In the genomic region with DNA sequence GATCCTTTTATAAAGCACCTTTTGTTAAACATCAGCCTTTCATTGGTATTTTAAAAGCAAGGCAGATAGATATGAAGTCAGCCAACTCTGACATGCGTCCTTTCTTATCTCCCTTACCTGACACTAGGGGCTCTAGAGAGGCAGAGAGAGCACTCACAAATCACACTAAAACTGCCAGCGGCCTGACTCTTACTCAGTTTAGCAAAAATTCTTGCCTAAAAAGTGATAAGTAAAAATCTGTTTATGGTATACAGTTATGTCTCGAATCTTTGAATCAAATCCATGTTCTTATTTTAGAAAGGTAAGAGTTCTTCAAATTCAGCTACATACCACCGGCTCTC, we compare ENCODE assay signal across 11 cellular contexts. TPM values are rescaled to one million over a fixed set of nuclear protein-coding genes. Genes with fewer than 3 reads are reported as not detected.
A peak's percentile ranks its signal among the peaks of the same experiment; 100 is the strongest.
DNase-seq lines count a peak whose midpoint lies in the region; ATAC-seq and TF ChIP-seq lines count a peak whose summit lies in the region.
"Had no signal": no experiment of that assay in that cellular context is flagged by ENCODE, and none has a peak within 500 bp of the region (broad histone marks: within the 10 kb centered on the region; RNA-seq: fewer than 3 reads in every experiment).

No MANE protein-coding gene starts in this region.

- no peaks in the 10 kb centered on the region for H3K79me2 ChIP-seq in smooth muscle cell (ENCODE audit: low read depth)

- H3K27me3 Mint-ChIP-seq in endodermal cell (ENCODE audit: insufficient read depth) = peaks cover 2% of the 10 kb centered on the region
- H3K27me3 Mint-ChIP-seq in T-helper 2 cell treated with Interferon-gamma antibody and Interleukin-4, amounts not matched to agents 5 μg/mL and 100 μg/mL, for 36 hours (ENCODE audit: low read depth) = peaks cover 4% of the 10 kb centered on the region

- no peaks in the 10 kb centered on the region for H3K9me3 Mint-ChIP-seq in endodermal cell
- H3K9me3 Mint-ChIP-seq in T-helper 2 cell treated with Interferon-gamma antibody and Interleukin-4, amounts not matched to agents 5 μg/mL and 100 μg/mL, for 36 hours = no peaks in the 10 kb centered on the region
- H3K9me3 Mint-ChIP-seq: activated T-cell treated with anti-CD3 and anti-CD28 coated beads, Interleukin-2, amount 50 U/mL, for 4 hours had no signal

- no peaks in the 10 kb centered on the region for H3K9me3 ChIP-seq in endodermal cell (ENCODE audit: control insufficient read depth, low read length)
- H3K9me3 ChIP-seq in smooth muscle cell (replicated peaks; ENCODE audit: low read depth) = no peaks in the 10 kb centered on the region

- H3K4me3 ChIP-seq in endodermal cell (ENCODE audit: low read length) (no peak overlapping the region), smooth muscle cell (no peak overlapping the region)

- no peaks in the 10 kb centered on the region for H3K36me3 Mint-ChIP-seq in endodermal cell (ENCODE audit: low read depth)
- no peaks in the 10 kb centered on the region for H3K36me3 Mint-ChIP-seq in T-helper 2 cell treated with Interferon-gamma antibody and Interleukin-4, amounts not matched to agents 5 μg/mL and 100 μg/mL, for 36 hours (ENCODE audit: low read depth)

- H3K9ac ChIP-seq in endodermal cell (ENCODE audit: extremely low read depth, low read length, poor library complexity, severe bottlenecking) (no peak overlapping the region), smooth muscle cell (ENCODE audit: low read depth) (no peak overlapping the region)

- DNase-seq in NCI-H82 (lab: John Stamatoyannopoulos, UW) (peak; percentile 34), NCI-H82 treated with DMSO at 0.1 percent for 48 hours (lab: John Stamatoyannopoulos, UW; ENCODE audit: unreplicated experiment) (no peak), NCI-H1436 (lab: John Stamatoyannopoulos, UW) (peak; percentile 15), endodermal cell (no peak), smooth muscle cell (lab: John Stamatoyannopoulos, UW; ENCODE audit: unreplicated experiment) (no peak), NCI-H146 treated with DMSO at 0.1 percent for 48 hours (lab: John Stamatoyannopoulos, UW; ENCODE audit: unreplicated experiment) (no peak)
- no peak for DNase-seq in T-helper 2 cell treated with Interferon-gamma antibody and Interleukin-4, amounts not matched to agents 5 μg/mL and 100 μg/mL, for 36 hours (ENCODE audit: low spot score)
- DNase-seq: activated T-cell treated with anti-CD3 and anti-CD28 coated beads, Interleukin-2, amount 50 U/mL, for 4 hours; left ventricle myocardium superior had no signal

- WGBS in endodermal cell (ENCODE audit: insufficient coverage in 1 of 2, insufficient read length in 1 of 2), 2 experiments = 60% methylated on average over 4 of the region's 4 CpGs; no CpG with 5 or more reads in 1 of the 2 experiments
- WGBS in smooth muscle cell (ENCODE audit: low lambda C conversion rate) = 53% methylated on average over 4 of the region's 4 CpGs

- ATAC-seq in GM18861 (IDR thresholded peaks at IDR 0.05; ENCODE audit: unreplicated experiment) = no peak
- ATAC-seq: activated T-cell treated with anti-CD3 and anti-CD28 coated beads, Interleukin-2, amount 50 U/mL, for 4 hours; left ventricle myocardium superior had no signal

- no peak overlapping the region for H3K4me3 Mint-ChIP-seq in endodermal cell
- no peak overlapping the region for H3K4me3 Mint-ChIP-seq in T-helper 2 cell treated with Interferon-gamma antibody and Interleukin-4, amounts not matched to agents 5 μg/mL and 100 μg/mL, for 36 hours
- H3K4me3 Mint-ChIP-seq: activated T-cell treated with anti-CD3 and anti-CD28 coated beads, Interleukin-2, amount 50 U/mL, for 4 hours had no signal

- H3K27me3 ChIP-seq in endodermal cell (ENCODE audit: control insufficient read depth, insufficient read depth, low read length, poor library complexity, severe bottlenecking) = no peaks in the 10 kb centered on the region
- no peaks in the 10 kb centered on the region for H3K27me3 ChIP-seq in smooth muscle cell (ENCODE audit: low read depth)

- peaks cover 7% of the 10 kb centered on the region for H3K4me1 Mint-ChIP-seq in endodermal cell
- H3K4me1 Mint-ChIP-seq in T-helper 2 cell treated with Interferon-gamma antibody and Interleukin-4, amounts not matched to agents 5 μg/mL and 100 μg/mL, for 36 hours (ENCODE audit: low read depth) = no peaks in the 10 kb centered on the region

- H3K4me1 ChIP-seq in endodermal cell (ENCODE audit: control insufficient read depth, insufficient read depth, low read length) = no peaks in the 10 kb centered on the region
- H3K4me1 ChIP-seq in smooth muscle cell (ENCODE audit: low read depth) = no peaks in the 10 kb centered on the region

- TF ChIP-seq CTCF in endodermal cell (conservative IDR thresholded peaks at IDR 0.05) (peak; percentile 80), smooth muscle cell (IDR thresholded peaks at IDR 0.05; ENCODE audit: borderline replicate concordance, insufficient read depth, poor library complexity, severe bottlenecking) (peak; percentile 29)

- no peak overlapping the region for H3K27ac ChIP-seq in endodermal cell (ENCODE audit: low read depth, low read length)
- no peak overlapping the region for H3K27ac ChIP-seq in smooth muscle cell (ENCODE audit: low read depth)

- H4K20me1 ChIP-seq in smooth muscle cell (ENCODE audit: low read depth) = no peaks in the 10 kb centered on the region

- no peak overlapping the region for H3K4me2 ChIP-seq in smooth muscle cell

- H2AFZ ChIP-seq in smooth muscle cell (ENCODE audit: low read depth) = no peak overlapping the region

- H3K27ac Mint-ChIP-seq in endodermal cell = no peak overlapping the region
- H3K27ac Mint-ChIP-seq in T-helper 2 cell treated with Interferon-gamma antibody and Interleukin-4, amounts not matched to agents 5 μg/mL and 100 μg/mL, for 36 hours = no peak overlapping the region

- no peaks in the 10 kb centered on the region for H3F3A ChIP-seq in smooth muscle cell (ENCODE audit: low read depth)

- H3K36me3 ChIP-seq in endodermal cell (ENCODE audit: control insufficient read depth, insufficient read depth, low read length) = no peaks in the 10 kb centered on the region
- no peaks in the 10 kb centered on the region for H3K36me3 ChIP-seq in smooth muscle cell (ENCODE audit: low read depth)

RNA-seq across cellular contexts. Expression of a gene that starts 10.4 kb away (rescaled TPM):
- total RNA-seq in endodermal cell (under 1 TPM; 0.09 to 0.20 TPM), smooth muscle cell (under 0.01 TPM in 1 of 2 replicates, not detected in the other)
- 0.04 TPM for polyA plus RNA-seq in endodermal cell (2013, experiment 1 of 2)
- 0.21 TPM for polyA plus RNA-seq in endodermal cell (2013, experiment 2 of 2)
- not detected in 2 replicates for polyA plus RNA-seq in smooth muscle cell
- total RNA-seq: activated T-cell treated with anti-CD3 and anti-CD28 coated beads, Interleukin-2, amount 50 U/mL, for 4 hours; T-helper 1 cell treated with Interleukin-12 subunit alpha and Interleukin-12 subunit beta and Interleukin-4 antibody, amounts not matched to agents 30 ng/mL and 1 ng/mL, for 36 hours had no signal

RNA-seq across cellular contexts. Expression of a gene that starts 24.5 kb away (rescaled TPM):
- total RNA-seq in endodermal cell (10 to 100 TPM; 12.8 to 18.1 TPM), smooth muscle cell (3.7 and 4.9 TPM in 2 replicates)
- 14.1 TPM for polyA plus RNA-seq in endodermal cell (2013, experiment 1 of 2)
- polyA plus RNA-seq in endodermal cell (2013, experiment 2 of 2) = 8.4 TPM
- 0.22 and 2.9 TPM in 2 replicates for polyA plus RNA-seq in smooth muscle cell
- total RNA-seq: T-helper 1 cell treated with Interleukin-12 subunit alpha and Interleukin-12 subunit beta and Interleukin-4 antibody, amounts not matched to agents 30 ng/mL and 1 ng/mL, for 36 hours had no signal

RNA-seq across cellular contexts. Expression of a gene that starts 24.7 kb away (rescaled TPM):
- total RNA-seq in endodermal cell = 1 to 10 TPM; 1.8 to 3.8 TPM
- polyA plus RNA-seq in endodermal cell (2013, experiment 1 of 2) = 2.5 TPM
- 4.0 TPM for polyA plus RNA-seq in endodermal cell (2013, experiment 2 of 2)
- total RNA-seq in smooth muscle cell = 0.40 and 2.4 TPM in 2 replicates
- polyA plus RNA-seq in smooth muscle cell = 0.63 TPM in 1 of 2 replicates, not detected in the other
- total RNA-seq: activated T-cell treated with anti-CD3 and anti-CD28 coated beads, Interleukin-2, amount 50 U/mL, for 4 hours; T-helper 1 cell treated with Interleukin-12 subunit alpha and Interleukin-12 subunit beta and Interleukin-4 antibody, amounts not matched to agents 30 ng/mL and 1 ng/mL, for 36 hours had no signal

RNA-seq across cellular contexts. Expression of a gene that starts 57.9 kb away (rescaled TPM):
- total RNA-seq in endodermal cell (1 to 10 TPM; 1.1 to 3.2 TPM), smooth muscle cell (0.27 and 1.2 TPM in 2 replicates)
- polyA plus RNA-seq in endodermal cell (2013, experiment 1 of 2) = 0.39 TPM
- polyA plus RNA-seq in endodermal cell (2013, experiment 2 of 2) = 0.33 TPM
- 0.30 and 0.56 TPM in 2 replicates for polyA plus RNA-seq in smooth muscle cell
- total RNA-seq: activated T-cell treated with anti-CD3 and anti-CD28 coated beads, Interleukin-2, amount 50 U/mL, for 4 hours; T-helper 1 cell treated with Interleukin-12 subunit alpha and Interleukin-12 subunit beta and Interleukin-4 antibody, amounts not matched to agents 30 ng/mL and 1 ng/mL, for 36 hours had no signal

Comparison
In these comparisons a context has a peak if more than half of its experiments do, and no peak if none do; other contexts are left out.
1. DNase-seq: peak in NCI-H82 (single experiment) and NCI-H1436 (single experiment); none in NCI-H82 treated with DMSO at 0.1 percent for 48 hours (single experiment), endodermal cell (single experiment), smooth muscle cell (single experiment), NCI-H146 treated with DMSO at 0.1 percent for 48 hours (single experiment) and T-helper 2 cell treated with Interferon-gamma antibody and Interleukin-4, amounts not matched to agents 5 μg/mL and 100 μg/mL, for 36 hours (single experiment).